13 cellular contexts compared by ENCODE assay signal in genomic region chr3:129005526-129006303, GRCh38. TPM values are rescaled to one million over a fixed set of nuclear protein-coding genes. Genes with fewer than 3 reads are reported as not detected.
A peak's percentile ranks its signal among the peaks of the same experiment; 100 is the strongest.
DNase-seq lines count a peak whose midpoint lies in the region; ATAC-seq and TF ChIP-seq lines count a peak whose summit lies in the region.
"Had no signal": no experiment of that assay in that cellular context is flagged by ENCODE, and none has a peak within 500 bp of the region (broad histone marks: within the 10 kb centered on the region; RNA-seq: fewer than 3 reads in every experiment).

No MANE protein-coding gene starts in this region.

- H3K4me3 Mint-ChIP-seq in T-cell, result peak overlapping the region in 1 of 3 donors; percentile 1
- H3K4me3 Mint-ChIP-seq in nephron progenitor cell, result no peak overlapping the region

- no peak overlapping the region for H3K27ac ChIP-seq in smooth muscle cell (ENCODE audit: low read depth)
- H3K27ac ChIP-seq: SJCRH30 had no signal

- POLR2A ChIA-PET in T-cell (lab: Charles Lee), result no interaction called here

- H3K9me3 ChIP-seq in smooth muscle cell (replicated peaks; ENCODE audit: low read depth), result no peaks in the 10 kb centered on the region
- H3K9me3 ChIP-seq: SJCRH30 had no signal

- H3K36me3 ChIP-seq in smooth muscle cell (ENCODE audit: low read depth), result no peaks in the 10 kb centered on the region
- H3K36me3 ChIP-seq: SJCRH30 had no signal

- H3K4me1 Mint-ChIP-seq in T-cell, result peaks cover 33 to 39% (median 37%) of the 10 kb centered on the region in 3 donors
- H3K4me1 Mint-ChIP-seq in nephron progenitor cell, result peaks cover 31% of the 10 kb centered on the region

- H4K20me1 ChIP-seq in smooth muscle cell (ENCODE audit: low read depth), result no peaks in the 10 kb centered on the region

- no peak overlapping the region for H3K4me2 ChIP-seq in smooth muscle cell

- H3K4me1 ChIP-seq in smooth muscle cell (ENCODE audit: low read depth), result peaks cover 4% of the 10 kb centered on the region

- DNase-seq in Right ventricle myocardium superior (peak; percentile 70), cardiac septum (ENCODE audit: low spot score) (no peak), T-cell (peak in 1 of 34 experiments; percentile 26), iris pigment epithelial cell (ENCODE audit: low read depth) (peak; percentile 50), nephron progenitor cell (no peak), smooth muscle cell (lab: John Stamatoyannopoulos, UW; ENCODE audit: unreplicated experiment) (no peak)
- DNase-seq: activated CD8-positive, alpha-beta memory T cell treated with anti-CD3 and anti-CD28 coated beads, Interleukin-2, amount 50 U/mL, for 4 hours; Karpas-422 had no signal

- no peak overlapping the region for H2AFZ ChIP-seq in smooth muscle cell (ENCODE audit: low read depth)

- ATAC-seq in Right ventricle myocardium superior (ENCODE audit: poor library complexity) (peak; percentile 13), T-cell (replicated peaks in 1 of 4) (peak in 1 of 4 experiments; percentile 25), GM18861 (IDR thresholded peaks at IDR 0.05; ENCODE audit: unreplicated experiment) (no peak), GM19467 (IDR thresholded peaks at IDR 0.05; ENCODE audit: unreplicated experiment) (no peak)

- H3K27ac Mint-ChIP-seq in T-cell (peak overlapping the region; percentile 9 to 58), nephron progenitor cell (no peak overlapping the region)

- no peaks in the 10 kb centered on the region for H3K79me2 ChIP-seq in smooth muscle cell (ENCODE audit: low read depth)

- H3K9me3 Mint-ChIP-seq in T-cell, result no peaks in the 10 kb centered on the region
- H3K9me3 Mint-ChIP-seq in nephron progenitor cell, result no peaks in the 10 kb centered on the region

- intact Hi-C loops in Right ventricle myocardium superior (cut with DNase I), result no loop called here
- intact Hi-C loops in cardiac septum (cut with DNase I), result no loop called here

- TF ChIP-seq CTCF in nephron progenitor cell (IDR thresholded peaks at IDR 0.05), result no peak
- TF ChIP-seq CTCF in smooth muscle cell (IDR thresholded peaks at IDR 0.05; ENCODE audit: borderline replicate concordance, insufficient read depth, poor library complexity, severe bottlenecking), result no peak

- no peaks in the 10 kb centered on the region for H3F3A ChIP-seq in smooth muscle cell (ENCODE audit: low read depth)

- 89% methylated on average over 4 of the region's 4 CpGs for WGBS in smooth muscle cell (ENCODE audit: low lambda C conversion rate)

- H3K27me3 Mint-ChIP-seq in T-cell, result peaks cover 14 to 21% of the 10 kb centered on the region in 2 donors
- H3K27me3 Mint-ChIP-seq in nephron progenitor cell (ENCODE audit: low read depth, poor library complexity), result peaks cover 64% of the 10 kb centered on the region

- H3K36me3 Mint-ChIP-seq in T-cell, result no peaks in the 10 kb centered on the region
- no peaks in the 10 kb centered on the region for H3K36me3 Mint-ChIP-seq in nephron progenitor cell (ENCODE audit: low read depth)

- no peak overlapping the region for H3K9ac ChIP-seq in smooth muscle cell (ENCODE audit: low read depth)

- CTCF ChIA-PET in T-cell (lab: Charles Lee), result interaction anchor here (3.9 kb wide), 2 partner anchors 11 kb away, joined by 18 to 49 read pairs; no protein-coding TSS in a partner anchor

- peaks cover 65% of the 10 kb centered on the region for H3K27me3 ChIP-seq in smooth muscle cell (ENCODE audit: low read depth)
- H3K27me3 ChIP-seq: SJCRH30 had no signal

- no peak overlapping the region for H3K4me3 ChIP-seq in smooth muscle cell
- H3K4me3 ChIP-seq: SJCRH30 had no signal

RNA-seq across cellular contexts. Expression of gene EFCC1, which starts 4.6 kb away (rescaled TPM):
- 2.4 TPM for total RNA-seq in Right ventricle myocardium superior
- total RNA-seq in cardiac septum, result 1.7 TPM
- under 1 TPM; 0.20 to 0.43 (median 0.30) TPM for total RNA-seq in T-cell
- total RNA-seq in smooth muscle cell, result not detected in 2 replicates
- polyA plus RNA-seq in smooth muscle cell, result 0.26 TPM in 1 of 2 replicates, not detected in the other

RNA-seq across cellular contexts. Expression of gene CFAP92, which starts 11.8 kb away (rescaled TPM):
- total RNA-seq in Right ventricle myocardium superior, result not detected
- total RNA-seq in cardiac septum, result 0.27 TPM
- under 1 TPM; 0.13 to 0.49 (median 0.26) TPM for total RNA-seq in T-cell
- total RNA-seq in smooth muscle cell, result 0.49 and 0.67 TPM in 2 replicates
- polyA plus RNA-seq in smooth muscle cell, result 0.85 and 0.89 TPM in 2 replicates

RNA-seq across cellular contexts. Expression of gene GP9, which starts 54.9 kb away (rescaled TPM):
- total RNA-seq in Right ventricle myocardium superior, result not detected
- 0.27 TPM for total RNA-seq in cardiac septum
- total RNA-seq in T-cell, result not detected
- not detected in 2 replicates for total RNA-seq in smooth muscle cell
- polyA plus RNA-seq in smooth muscle cell, result not detected in 2 replicates
- total RNA-seq: lower leg skin, SJCRH30, subcutaneous adipose tissue had no signal

Comparison
In these comparisons a context has a peak if more than half of its experiments do, and no peak if none do; other contexts are left out.
1. DNase-seq: peak in Right ventricle myocardium superior (single experiment) and iris pigment epithelial cell (single experiment); none in cardiac septum (single experiment), nephron progenitor cell (single experiment) and smooth muscle cell (single experiment).